In the genomic region with DNA sequence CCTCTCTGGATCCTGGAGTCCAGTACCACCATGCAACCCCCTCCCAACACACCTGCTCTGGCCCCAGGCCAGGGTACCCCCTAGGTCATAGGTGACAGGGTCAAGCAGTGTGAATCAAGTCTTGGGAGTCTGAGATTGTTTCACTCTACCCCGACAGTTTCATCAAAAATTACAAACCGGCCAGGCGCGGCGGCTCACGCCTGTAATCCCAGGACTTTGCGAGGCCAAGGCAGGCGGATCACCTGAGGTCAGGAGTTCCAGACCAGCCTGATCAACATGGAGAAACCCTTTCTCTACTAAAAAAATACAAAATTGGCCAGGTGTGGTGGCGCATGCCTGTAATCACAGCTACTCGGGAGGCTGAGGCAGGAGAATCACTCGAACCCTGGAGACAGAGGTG, we compare ENCODE assay signal across 4 cellular contexts. TPM values are rescaled to one million over a fixed set of nuclear protein-coding genes. Genes with fewer than 3 reads are reported as not detected.
"Had no signal": no experiment of that assay in that cellular context is flagged by ENCODE, and none has a peak within 500 bp of the region (broad histone marks: within the 10 kb centered on the region; RNA-seq: fewer than 3 reads in every experiment).

No MANE protein-coding gene starts in this region.

RNA-seq across cellular contexts. Expression of a gene that starts 50.2 kb away (rescaled TPM):
- total RNA-seq: dermis microvascular lymphatic vessel endothelial cell, endothelial cell of umbilical vein, esophagus mucosa, lung microvascular endothelial cell had no signal
